ENCODE assay signal across 22 cellular contexts in genomic region chr11:22690891-22691290, GRCh38. TPM values are rescaled to one million over a fixed set of nuclear protein-coding genes. Genes with fewer than 3 reads are reported as not detected.
DNase-seq lines count a peak whose midpoint lies in the region; ATAC-seq and TF ChIP-seq lines count a peak whose summit lies in the region.
"Had no signal": no experiment of that assay in that cellular context is flagged by ENCODE, and none has a peak within 500 bp of the region (broad histone marks: within the 10 kb centered on the region; RNA-seq: fewer than 3 reads in every experiment).

No MANE protein-coding gene starts in this region.

- no peaks in the 10 kb centered on the region for H3K36me3 ChIP-seq in CD8-positive, alpha-beta memory T cell (ENCODE audit: insufficient read depth, low read length)
- H3K36me3 ChIP-seq: brain microvascular endothelial cell, colonic mucosa had no signal

- peaks cover 5% of the 10 kb centered on the region for H3K4me1 ChIP-seq in CD8-positive, alpha-beta memory T cell (ENCODE audit: insufficient read depth, low read length)
- H3K4me1 ChIP-seq: colonic mucosa had no signal

- peak; percentile 79 for ATAC-seq in activated naive CD8-positive, alpha-beta T cell treated with anti-CD3 and anti-CD28 coated beads, Interleukin-2, amount 10 ng/mL, durations not matched to agents 7 days and 5 days (ENCODE audit: low read depth)
- no peak for ATAC-seq in GM18867 (IDR thresholded peaks at IDR 0.05; ENCODE audit: unreplicated experiment)
- ATAC-seq: left colon had no signal

- H3K4me3 ChIP-seq in CD8-positive, alpha-beta memory T cell (ENCODE audit: low read length): peak overlapping the region; percentile 33
- H3K4me3 ChIP-seq: colonic mucosa, SK-N-MC had no signal

- H3K9me3 Mint-ChIP-seq in activated T-cell treated with anti-CD3 and anti-CD28 coated beads, Interleukin-2, amount 50 U/mL, for 24 hours: no peaks in the 10 kb centered on the region
- no peaks in the 10 kb centered on the region for H3K9me3 Mint-ChIP-seq in CD8-positive, alpha-beta memory T cell
- H3K9me3 Mint-ChIP-seq in activated naive CD8-positive, alpha-beta T cell treated with anti-CD3 and anti-CD28 coated beads, Interleukin-2, amount 10 ng/mL, durations not matched to agents 7 days and 5 days: no peaks in the 10 kb centered on the region
- H3K9me3 Mint-ChIP-seq in neural crest cell: no peaks in the 10 kb centered on the region

- TF ChIP-seq CTCF in neural crest cell (conservative IDR thresholded peaks at IDR 0.05): no peak

- H3K9me3 ChIP-seq in CD8-positive, alpha-beta memory T cell (ENCODE audit: low read length): no peaks in the 10 kb centered on the region
- H3K9me3 ChIP-seq: colonic mucosa had no signal

- H3K4me1 Mint-ChIP-seq in activated T-cell treated with anti-CD3 and anti-CD28 coated beads, Interleukin-2, amount 50 U/mL, for 24 hours (ENCODE audit: low read depth): peaks cover 13% of the 10 kb centered on the region
- H3K4me1 Mint-ChIP-seq in CD8-positive, alpha-beta memory T cell: peaks cover 4 to 11% (median 7%) of the 10 kb centered on the region in 3 donors
- peaks cover 11% of the 10 kb centered on the region for H3K4me1 Mint-ChIP-seq in activated naive CD8-positive, alpha-beta T cell treated with anti-CD3 and anti-CD28 coated beads, Interleukin-2, amount 10 ng/mL, durations not matched to agents 7 days and 5 days
- peaks cover 26% of the 10 kb centered on the region for H3K4me1 Mint-ChIP-seq in neural crest cell
- H3K4me1 Mint-ChIP-seq: B cell had no signal

- no peaks in the 10 kb centered on the region for H3K27me3 ChIP-seq in CD8-positive, alpha-beta memory T cell (ENCODE audit: insufficient read depth, low read length, poor library complexity, severe bottlenecking)
- H3K27me3 ChIP-seq: brain microvascular endothelial cell, colonic mucosa had no signal

- H3K27ac ChIP-seq in CD8-positive, alpha-beta memory T cell (ENCODE audit: low read depth, low read length): no peak overlapping the region
- H3K27ac ChIP-seq: brain microvascular endothelial cell, colonic mucosa, RWPE1, SK-N-MC had no signal

- CTCF ChIA-PET in CD8-positive, alpha-beta memory T cell (lab: Charles Lee): no interaction called here
- CTCF ChIA-PET in HEK293T (lab: Yijun Ruan, JAX): no interaction called here

- no peak for DNase-seq in activated T-cell treated with anti-CD3 and anti-CD28 coated beads, Interleukin-2, amount 50 U/mL, for 24 hours
- DNase-seq in activated T-cell treated with anti-CD3 and anti-CD28 coated beads for 4 hours (no peak), neural crest cell (ENCODE audit: low read depth, low spot score) (no peak), H4 (ENCODE audit: low spot score) (no peak), HEK293T (ENCODE audit: extremely low spot score) (no peak)
- DNase-seq in CD8-positive, alpha-beta memory T cell: peak in 1 of 5 donors; percentile 52
- DNase-seq in activated naive CD8-positive, alpha-beta T cell treated with anti-CD3 and anti-CD28 coated beads, Interleukin-2, amount 10 ng/mL, durations not matched to agents 7 days and 5 days: no peak
- DNase-seq: brain microvascular endothelial cell; Calu3; colonic mucosa; effector memory CD4-positive, alpha-beta T cell; EL; foreskin fibroblast; left colon; NCI-H1105; NCI-H2029 treated with DMSO at 0.1 percent for 48 hours; NCI-H226; T-helper 2 cell had no signal

- H3K36me3 Mint-ChIP-seq in activated T-cell treated with anti-CD3 and anti-CD28 coated beads, Interleukin-2, amount 50 U/mL, for 24 hours (ENCODE audit: low read depth): no peaks in the 10 kb centered on the region
- H3K36me3 Mint-ChIP-seq in CD8-positive, alpha-beta memory T cell: no peaks in the 10 kb centered on the region
- H3K36me3 Mint-ChIP-seq in activated naive CD8-positive, alpha-beta T cell treated with anti-CD3 and anti-CD28 coated beads, Interleukin-2, amount 10 ng/mL, durations not matched to agents 7 days and 5 days: no peaks in the 10 kb centered on the region
- H3K36me3 Mint-ChIP-seq in neural crest cell (ENCODE audit: low read depth): no peaks in the 10 kb centered on the region

- POLR2A ChIA-PET in CD8-positive, alpha-beta memory T cell (lab: Charles Lee): interaction anchor here (0.6 kb wide), 1 partner anchor 39 kb away, joined by 3 read pairs; no protein-coding TSS in a partner anchor
- POLR2A ChIA-PET in activated naive CD8-positive, alpha-beta T cell treated with anti-CD3 and anti-CD28 coated beads, Interleukin-2, amount 10 ng/mL, durations not matched to agents 7 days and 5 days (lab: Charles Lee): interaction anchor here (1.1 kb wide), 1 partner anchor 65 kb away, joined by 3 read pairs; the partner anchor contains the start of gene FANCF
- POLR2A ChIA-PET in HEK293T (lab: Yijun Ruan, JAX): no interaction called here

- no peaks in the 10 kb centered on the region for H3K27me3 Mint-ChIP-seq in activated T-cell treated with anti-CD3 and anti-CD28 coated beads, Interleukin-2, amount 50 U/mL, for 24 hours
- peaks cover 0 to 2% of the 10 kb centered on the region in 2 donors for H3K27me3 Mint-ChIP-seq in CD8-positive, alpha-beta memory T cell
- H3K27me3 Mint-ChIP-seq in activated naive CD8-positive, alpha-beta T cell treated with anti-CD3 and anti-CD28 coated beads, Interleukin-2, amount 10 ng/mL, durations not matched to agents 7 days and 5 days: no peaks in the 10 kb centered on the region
- H3K27me3 Mint-ChIP-seq in neural crest cell (ENCODE audit: low read depth): no peaks in the 10 kb centered on the region
- H3K27me3 Mint-ChIP-seq: B cell had no signal

- peak overlapping the region; percentile 45 for H3K4me3 Mint-ChIP-seq in activated T-cell treated with anti-CD3 and anti-CD28 coated beads, Interleukin-2, amount 50 U/mL, for 24 hours
- H3K4me3 Mint-ChIP-seq in CD8-positive, alpha-beta memory T cell: peak overlapping the region in 2 of 7 donors; percentile 32 to 35
- peak overlapping the region; percentile 68 for H3K4me3 Mint-ChIP-seq in activated naive CD8-positive, alpha-beta T cell treated with anti-CD3 and anti-CD28 coated beads, Interleukin-2, amount 10 ng/mL, durations not matched to agents 7 days and 5 days
- peak overlapping the region; percentile 3 for H3K4me3 Mint-ChIP-seq in neural crest cell
- H3K4me3 Mint-ChIP-seq: B cell had no signal

- peak overlapping the region; percentile 81 for H3K27ac Mint-ChIP-seq in activated T-cell treated with anti-CD3 and anti-CD28 coated beads, Interleukin-2, amount 50 U/mL, for 24 hours
- H3K27ac Mint-ChIP-seq in CD8-positive, alpha-beta memory T cell: peak overlapping the region in 1 of 8 donors; percentile 30
- peak overlapping the region; percentile 67 for H3K27ac Mint-ChIP-seq in activated naive CD8-positive, alpha-beta T cell treated with anti-CD3 and anti-CD28 coated beads, Interleukin-2, amount 10 ng/mL, durations not matched to agents 7 days and 5 days
- peak overlapping the region; percentile 65 for H3K27ac Mint-ChIP-seq in neural crest cell (ENCODE audit: unreplicated experiment)
- H3K27ac Mint-ChIP-seq: B cell had no signal

TF ChIP-seq in HEK293T, 16 proteins besides CTCF, POLR2A, EP300 and RAD21:
- no peak for TF ChIP-seq PKNOX1 (IDR thresholded peaks at IDR 0.05)
- TF ChIP-seq SUZ12 (IDR thresholded peaks at IDR 0.05): no peak
- no peak for TF ChIP-seq L3MBTL2 (conservative IDR thresholded peaks at IDR 0.05)
- no peak for TF ChIP-seq ZNF384 (IDR thresholded peaks at IDR 0.05)
- no peak for TF ChIP-seq HDGF (IDR thresholded peaks at IDR 0.05; ENCODE audit: borderline replicate concordance)
- TF ChIP-seq ELF4 (IDR thresholded peaks at IDR 0.05): no peak
- TF ChIP-seq TARDBP (IDR thresholded peaks at IDR 0.05): no peak
- TF ChIP-seq CTBP1 (IDR thresholded peaks at IDR 0.05; ENCODE audit: borderline replicate concordance): no peak
- no peak for TF ChIP-seq BHLHE40 (IDR thresholded peaks at IDR 0.05; ENCODE audit: borderline replicate concordance)
- TF ChIP-seq ARNT (IDR thresholded peaks at IDR 0.05): no peak
- no peak for TF ChIP-seq NFRKB (IDR thresholded peaks at IDR 0.05)
- TF ChIP-seq SP1 (IDR thresholded peaks at IDR 0.05): no peak
- no peak for TF ChIP-seq LEF1 (IDR thresholded peaks at IDR 0.05; ENCODE audit: borderline replicate concordance)
- no peak for TF ChIP-seq FOXA1 (IDR thresholded peaks at IDR 0.05)
- no peak for TF ChIP-seq FOXK2 (IDR thresholded peaks at IDR 0.05)
- TF ChIP-seq FOXM1 (IDR thresholded peaks at IDR 0.05; ENCODE audit: borderline replicate concordance): no peak

RNA-seq across cellular contexts. Expression of gene GAS2, which starts 24.5 kb away (rescaled TPM):
- total RNA-seq in CD8-positive, alpha-beta memory T cell: 1 to 10 TPM; 1.7 to 2.7 TPM
- 3.5 TPM for polyA plus RNA-seq in CD8-positive, alpha-beta memory T cell
- total RNA-seq in activated naive CD8-positive, alpha-beta T cell treated with anti-CD3 and anti-CD28 coated beads, Interleukin-2, amount 10 ng/mL, durations not matched to agents 7 days and 5 days: 1 to 10 TPM; 1.9 to 2.4 TPM
- total RNA-seq in neural crest cell: 3.3 and 3.4 TPM in 2 replicates
- total RNA-seq in H4 (2014; rRNA removed; shearing (Covaris generic)): 4.4 and 7.6 TPM in 2 replicates
